Comparison of ENCODE assay signal across 8 cellular contexts in the genomic region with DNA sequence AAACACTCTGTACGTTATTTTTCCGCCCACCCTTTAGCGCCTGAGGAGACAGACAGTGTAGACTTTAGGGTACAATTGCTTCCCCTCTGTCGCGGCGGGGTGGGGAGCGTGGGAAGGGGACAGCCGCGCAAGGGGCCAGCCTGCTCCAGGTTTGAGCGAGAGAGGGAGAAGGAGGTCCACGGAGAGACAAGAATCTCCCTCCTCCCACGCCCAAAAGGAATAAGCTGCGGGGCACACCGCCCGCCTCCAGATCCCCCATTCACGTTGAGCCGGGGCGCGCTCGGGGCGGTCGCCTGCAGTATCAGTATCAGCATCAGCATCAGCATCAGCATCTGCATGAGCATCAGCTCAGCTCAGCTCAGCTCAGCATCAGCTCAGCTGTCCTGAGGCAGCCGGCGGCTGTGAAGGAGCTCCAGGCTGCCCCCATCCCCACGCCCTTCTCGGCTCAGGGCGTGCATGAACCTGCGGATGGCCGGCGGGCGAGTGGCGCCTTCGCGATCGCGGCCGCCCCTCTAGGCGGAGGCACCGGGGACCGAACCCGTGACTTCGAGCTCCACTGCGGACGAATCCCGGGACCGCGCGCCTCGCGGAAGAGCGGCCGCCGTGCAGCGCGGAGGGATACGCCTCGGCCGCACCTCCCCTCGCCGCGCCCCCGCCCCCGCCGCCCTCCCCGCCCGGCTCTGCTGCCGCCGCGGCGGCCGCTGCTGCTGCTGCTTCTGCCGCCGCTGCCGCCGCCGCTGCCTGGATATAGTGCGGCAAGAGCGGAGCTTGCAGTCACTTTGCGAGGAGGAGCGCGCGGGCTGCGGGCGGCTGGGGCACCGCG. TPM values are rescaled to one million over a fixed set of nuclear protein-coding genes. Genes with fewer than 3 reads are reported as not detected.
DNase-seq lines count a peak whose midpoint lies in the region; ATAC-seq, FAIRE-seq and TF ChIP-seq lines count a peak whose summit lies in the region.

A gene (plus strand): TSS at position 777 of the 823 bp plus-strand sequence.

- DNase-seq in AG04450 (ENCODE audit: low read depth, low spot score), result peak; percentile 60
- peak; percentile 54 for DNase-seq in NCI-H446 treated with DMSO at 0.1 percent for 48 hours (lab: John Stamatoyannopoulos, UW)
- DNase-seq in activated CD8-positive, alpha-beta memory T cell treated with anti-CD3 and anti-CD28 coated beads, Interleukin-2, amount 50 U/mL, for 4 hours, result peak; percentile 62
- DNase-seq in endothelial cell of umbilical vein (ENCODE audit: low read depth, low spot score), result peak; percentile 4
- DNase-seq in mesothelial cell of epicardium (ENCODE audit: low spot score in 2 of 2, unreplicated experiment in 2 of 2), result peak; percentile 63 to 77
- DNase-seq in stimulated activated CD8-positive, alpha-beta memory T cell treated with anti-CD3 and anti-CD28 coated beads, Interleukin-2, amount 100 ng/mL, for 1 hour (ENCODE audit: low read depth in 2 of 2), result peak; percentile 20 to 22
- no peak for DNase-seq in A172 (ENCODE audit: low spot score)

- peak within 1 kb of the TSS; percentile 68 for H3K4me3 ChIP-seq in AG04450 (ENCODE audit: low read depth, low read length)
- peak within 1 kb of the TSS; percentile 36 to 68 (median 49) for H3K4me3 ChIP-seq in endothelial cell of umbilical vein (replicated peaks in 1 of 3; ENCODE audit: insufficient read depth in 1 of 3, low read depth in 1 of 3, low read length in 3 of 3)

- peak within 1 kb of the TSS; percentile 95 for H3K4me2 ChIP-seq in endothelial cell of umbilical vein (ENCODE audit: insufficient read depth, low read length)

- intact Hi-C loops in endothelial cell of umbilical vein (cut with micrococcal nuclease), result loop anchor here (2.0 kb wide), 2 partner anchors 689 to 1713 kb away; no protein-coding TSS in a partner anchor

- H3K27me3 Mint-ChIP-seq in mesothelial cell of epicardium (ENCODE audit: low read depth), result peaks cover 35% of the 10 kb centered on the region

- peak within 1 kb of the TSS; percentile 98 for H2AFZ ChIP-seq in endothelial cell of umbilical vein (ENCODE audit: low read depth, low read length)

- H3K9ac ChIP-seq in endothelial cell of umbilical vein (replicated peaks; ENCODE audit: extremely low read depth, insufficient read depth, low read length), result peak within 1 kb of the TSS; percentile 19

- H4K20me1 ChIP-seq in endothelial cell of umbilical vein (replicated peaks; ENCODE audit: control insufficient read depth, extremely low read depth, insufficient read depth, low read length), result no peaks in the 10 kb centered on the region

- peak within 1 kb of the TSS; percentile 55 for H3K27ac Mint-ChIP-seq in mesothelial cell of epicardium

- dilution Hi-C loops in endothelial cell of umbilical vein (cut with MboI; ENCODE audit: extremely low pct_ligation_motif_present, low sequenced_read_pairs), result no loop called here

- no peaks in the 10 kb centered on the region for H3K36me3 Mint-ChIP-seq in mesothelial cell of epicardium

- H3K79me2 ChIP-seq in endothelial cell of umbilical vein (ENCODE audit: control insufficient read depth, insufficient read depth, low read length), result no peaks in the 10 kb centered on the region

- peaks cover 9% of the 10 kb centered on the region for H3K4me1 ChIP-seq in endothelial cell of umbilical vein (ENCODE audit: control insufficient read depth, extremely low read depth, insufficient read depth, low read length)

- H3K9me1 ChIP-seq in endothelial cell of umbilical vein (replicated peaks; ENCODE audit: control insufficient read depth, extremely low read depth, insufficient read depth, low read length), result no peaks in the 10 kb centered on the region

- no peak for FAIRE-seq in endothelial cell of umbilical vein (lab: Jason Lieb, UNC)

- BruUV-seq in endothelial cell of umbilical vein (replicated peaks; lab: Mats Ljungman, UMichigan), result no TSS peak

- no peak for TF ChIP-seq CTCF in AG04450 (IDR thresholded peaks at IDR 0.05; ENCODE audit: low read depth, low read length)
- no peak for TF ChIP-seq CTCF in endothelial cell of umbilical vein (IDR thresholded peaks at IDR 0.05; ENCODE audit: extremely low read depth in 1 of 2, insufficient read depth in 1 of 2, low read depth in 1 of 2, low read length in 2 of 2)
- no peak for TF ChIP-seq CTCF in mesothelial cell of epicardium (IDR thresholded peaks at IDR 0.05; ENCODE audit: unreplicated experiment)

- peak; percentile 56 for ATAC-seq in GM21367 (IDR thresholded peaks at IDR 0.05; ENCODE audit: unreplicated experiment)

- H3K36me3 ChIP-seq in endothelial cell of umbilical vein (ENCODE audit: control insufficient read depth in 2 of 2, extremely low read depth in 1 of 2, insufficient read depth in 2 of 2, low read length in 2 of 2), result no peaks in the 10 kb centered on the region

- TF ChIP-seq POLR2A in endothelial cell of umbilical vein (IDR thresholded peaks at IDR 0.05; ENCODE audit: low read depth, low read length), result no peak

- CTCF ChIA-PET in AG04450 (lab: Charles Lee), result interaction anchor here (0.7 to 4.0 kb wide), 4 partner anchors 22 to 1794 kb away, joined by 3 to 25 read pairs (median 12); no protein-coding TSS in a partner anchor
- CTCF ChIA-PET in endothelial cell of umbilical vein (lab: Charles Lee), result interaction anchor here (1.1 to 1.2 kb wide), 2 partner anchors 16 to 1795 kb away, joined by 3 to 4 read pairs; no protein-coding TSS in a partner anchor

- H3K27ac ChIP-seq in AG04450 (ENCODE audit: low read depth, low read length) (no peak within 1 kb of the TSS), endothelial cell of umbilical vein (ENCODE audit: insufficient read depth, low read depth, low read length) (no peak within 1 kb of the TSS)

- H3K27me3 ChIP-seq in AG04450 (ENCODE audit: control insufficient read depth, insufficient read depth, low read length) (peaks cover 5% of the 10 kb centered on the region), endothelial cell of umbilical vein (ENCODE audit: control insufficient read depth in 2 of 2, insufficient read depth in 2 of 2, low read length in 2 of 2) (peaks cover 6 to 10% of the 10 kb centered on the region in 2 experiments)

- peak within 1 kb of the TSS; percentile 82 for H3K4me3 Mint-ChIP-seq in mesothelial cell of epicardium

- POLR2A ChIA-PET in AG04450 (lab: Yijun Ruan, JAX), result interaction anchor here (0.7 to 1.2 kb wide), 2 partner anchors 167 to 615 kb away, joined by 3 to 4 read pairs; no protein-coding TSS in a partner anchor
- POLR2A ChIA-PET in endothelial cell of umbilical vein (lab: Charles Lee), result no interaction called here

- H3K9me3 ChIP-seq in AG04450 (ENCODE audit: control insufficient read depth, insufficient read depth, low read length), result no peaks in the 10 kb centered on the region
- no peaks in the 10 kb centered on the region for H3K9me3 ChIP-seq in endothelial cell of umbilical vein (replicated peaks; ENCODE audit: control insufficient read depth, insufficient read depth, low read length)

- H3K9me3 Mint-ChIP-seq in mesothelial cell of epicardium, result no peaks in the 10 kb centered on the region

- H3K4me1 Mint-ChIP-seq in mesothelial cell of epicardium, result peaks cover 39% of the 10 kb centered on the region

TF ChIP-seq in endothelial cell of umbilical vein, 7 proteins besides CTCF, POLR2A, EP300 and RAD21:
- TF ChIP-seq JUN (IDR thresholded peaks at IDR 0.05; ENCODE audit: borderline replicate concordance, insufficient read depth, insufficient read length, low read depth), result no peak
- peak; percentile 13 for TF ChIP-seq FOS (IDR thresholded peaks at IDR 0.05; ENCODE audit: borderline replicate concordance, insufficient read depth, low read length)
- TF ChIP-seq MYC (IDR thresholded peaks at IDR 0.05; ENCODE audit: low read depth, low read length), result no peak
- peak; percentile 44 for TF ChIP-seq EZH2 (IDR thresholded peaks at IDR 0.05; ENCODE audit: borderline replicate concordance, low read depth, low read length, severe bottlenecking)

RNA-seq across cellular contexts. Expression of the gene that starts here (rescaled TPM):
- polyA plus RNA-seq in AG04450 (2011; rRNA removed) (5.3 and 7.7 TPM in 2 replicates), endothelial cell of umbilical vein (0.08 and 0.11 TPM in 2 replicates)
- 2.6 and 10.1 TPM in 2 replicates for polyA minus RNA-seq in AG04450 (2011; rRNA and poly(A)+ RNA removed)
- total RNA-seq in endothelial cell of umbilical vein (0.27 and 1.4 TPM in 2 replicates), mesothelial cell of epicardium (31.3 to 34.0 TPM (median 33.8 TPM) in 3 replicates)
- 0.15 and 0.18 TPM in 2 replicates for polyA plus RNA-seq in endothelial cell of umbilical vein (2011; cell fraction: cytosol; rRNA removed)
- polyA plus RNA-seq in endothelial cell of umbilical vein (2011; cell fraction: nucleus; rRNA removed), result 0.12 and 0.32 TPM in 2 replicates
- polyA plus RNA-seq in endothelial cell of umbilical vein (2012), result 0.98 and 1.5 TPM in 2 replicates
- 0.53 and 3.3 TPM in 2 replicates for polyA minus RNA-seq in endothelial cell of umbilical vein
- 0.61 TPM for polyA minus RNA-seq in endothelial cell of umbilical vein (2011; cell fraction: cytosol; rRNA and poly(A)+ RNA removed)
- 0.34 and 0.63 TPM in 2 replicates for polyA minus RNA-seq in endothelial cell of umbilical vein (2011; cell fraction: nucleus; rRNA and poly(A)+ RNA removed)
- 1.4 and 4.8 TPM in 2 replicates for total RNA-seq in A172 (2014; rRNA removed; shearing (Covaris generic))
